Comparison of ENCODE assay signal across 1 cellular context in the genomic region with DNA sequence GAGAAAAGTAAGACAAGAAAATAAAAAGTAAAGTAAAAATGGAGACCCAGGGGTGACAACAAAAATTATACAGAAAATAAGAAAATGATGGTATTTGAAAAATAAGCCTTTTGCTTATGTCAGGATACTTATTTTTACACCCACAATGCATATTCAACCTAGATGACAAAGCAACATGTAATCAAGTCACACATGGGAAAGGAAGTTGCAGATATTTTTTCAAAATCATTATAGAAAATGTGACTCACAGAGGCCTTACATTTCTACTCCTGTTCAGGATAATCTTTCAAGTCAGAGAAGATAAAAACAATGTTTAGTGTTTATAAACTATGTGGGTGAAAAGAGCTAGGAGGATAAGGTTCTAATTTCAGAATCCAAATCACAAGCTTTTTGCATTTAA.
TF ChIP-seq lines count a peak whose summit lies in the region.

No MANE protein-coding gene starts in this region.

TF ChIP-seq in K562, 482 proteins besides CTCF, POLR2A, EP300 and RAD21 (continued from another document and continues in another):
- TF ChIP-seq, protein P1, sequence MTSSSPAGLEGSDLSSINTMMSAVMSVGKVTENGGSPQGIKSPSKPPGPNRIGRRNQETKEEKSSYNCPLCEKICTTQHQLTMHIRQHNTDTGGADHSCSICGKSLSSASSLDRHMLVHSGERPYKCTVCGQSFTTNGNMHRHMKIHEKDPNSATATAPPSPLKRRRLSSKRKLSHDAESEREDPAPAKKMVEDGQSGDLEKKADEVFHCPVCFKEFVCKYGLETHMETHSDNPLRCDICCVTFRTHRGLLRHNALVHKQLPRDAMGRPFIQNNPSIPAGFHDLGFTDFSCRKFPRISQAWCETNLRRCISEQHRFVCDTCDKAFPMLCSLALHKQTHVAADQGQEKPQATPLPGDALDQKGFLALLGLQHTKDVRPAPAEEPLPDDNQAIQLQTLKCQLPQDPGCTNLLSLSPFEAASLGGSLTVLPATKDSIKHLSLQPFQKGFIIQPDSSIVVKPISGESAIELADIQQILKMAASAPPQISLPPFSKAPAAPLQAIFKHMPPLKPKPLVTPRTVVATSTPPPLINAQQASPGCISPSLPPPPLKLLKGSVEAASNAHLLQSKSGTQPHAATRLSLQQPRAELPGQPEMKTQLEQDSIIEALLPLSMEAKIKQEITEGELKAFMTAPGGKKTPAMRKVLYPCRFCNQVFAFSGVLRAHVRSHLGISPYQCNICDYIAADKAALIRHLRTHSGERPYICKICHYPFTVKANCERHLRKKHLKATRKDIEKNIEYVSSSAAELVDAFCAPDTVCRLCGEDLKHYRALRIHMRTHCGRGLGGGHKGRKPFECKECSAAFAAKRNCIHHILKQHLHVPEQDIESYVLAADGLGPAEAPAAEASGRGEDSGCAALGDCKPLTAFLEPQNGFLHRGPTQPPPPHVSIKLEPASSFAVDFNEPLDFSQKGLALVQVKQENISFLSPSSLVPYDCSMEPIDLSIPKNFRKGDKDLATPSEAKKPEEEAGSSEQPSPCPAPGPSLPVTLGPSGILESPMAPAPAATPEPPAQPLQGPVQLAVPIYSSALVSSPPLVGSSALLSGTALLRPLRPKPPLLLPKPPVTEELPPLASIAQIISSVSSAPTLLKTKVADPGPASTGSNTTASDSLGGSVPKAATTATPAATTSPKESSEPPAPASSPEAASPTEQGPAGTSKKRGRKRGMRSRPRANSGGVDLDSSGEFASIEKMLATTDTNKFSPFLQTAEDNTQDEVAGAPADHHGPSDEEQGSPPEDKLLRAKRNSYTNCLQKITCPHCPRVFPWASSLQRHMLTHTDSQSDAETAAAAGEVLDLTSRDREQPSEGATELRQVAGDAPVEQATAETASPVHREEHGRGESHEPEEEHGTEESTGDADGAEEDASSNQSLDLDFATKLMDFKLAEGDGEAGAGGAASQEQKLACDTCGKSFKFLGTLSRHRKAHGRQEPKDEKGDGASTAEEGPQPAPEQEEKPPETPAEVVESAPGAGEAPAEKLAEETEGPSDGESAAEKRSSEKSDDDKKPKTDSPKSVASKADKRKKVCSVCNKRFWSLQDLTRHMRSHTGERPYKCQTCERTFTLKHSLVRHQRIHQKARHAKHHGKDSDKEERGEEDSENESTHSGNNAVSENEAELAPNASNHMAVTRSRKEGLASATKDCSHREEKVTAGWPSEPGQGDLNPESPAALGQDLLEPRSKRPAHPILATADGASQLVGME (CRISPR knock-in tag; IDR thresholded peaks at IDR 0.05), result no peak
- TF ChIP-seq KDM2B (CRISPR knock-in tag; IDR thresholded peaks at IDR 0.05), result no peak
- no peak for TF ChIP-seq ZC3H4 (CRISPR knock-in tag; IDR thresholded peaks at IDR 0.05; ENCODE audit: borderline replicate concordance)
- no peak for TF ChIP-seq ZNF239 (CRISPR knock-in tag; IDR thresholded peaks at IDR 0.05)
- TF ChIP-seq TEAD2 (tag; IDR thresholded peaks at IDR 0.05), result no peak
- TF ChIP-seq, protein P2, sequence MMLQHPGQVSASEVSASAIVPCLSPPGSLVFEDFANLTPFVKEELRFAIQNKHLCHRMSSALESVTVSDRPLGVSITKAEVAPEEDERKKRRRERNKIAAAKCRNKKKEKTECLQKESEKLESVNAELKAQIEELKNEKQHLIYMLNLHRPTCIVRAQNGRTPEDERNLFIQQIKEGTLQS (IDR thresholded peaks at IDR 0.05), result 0 out of 2 replicates have a peak, but pooled peaks have one; percentile 14
- TF ChIP-seq, protein P2 (CRISPR knock-in tag; conservative IDR thresholded peaks at IDR 0.05), result no peak
- TF ChIP-seq SP2 (IDR thresholded peaks at IDR 0.05; ENCODE audit: extremely low read depth, low read depth, low read length, poor library complexity, severe bottlenecking), result no peak
- TF ChIP-seq E2F3 (CRISPR knock-in tag; IDR thresholded peaks at IDR 0.05), result no peak
- no peak for TF ChIP-seq ZBED1 (IDR thresholded peaks at IDR 0.05)
- no peak for TF ChIP-seq CBX1 (IDR thresholded peaks at IDR 0.05; ENCODE audit: low read depth)
- TF ChIP-seq TOE1 (IDR thresholded peaks at IDR 0.05; ENCODE audit: borderline replicate concordance), result no peak
- TF ChIP-seq TOE1 (CRISPR knock-in tag; IDR thresholded peaks at IDR 0.05; ENCODE audit: borderline replicate concordance, low read depth), result no peak
- no peak for TF ChIP-seq BRCA1 (IDR thresholded peaks at IDR 0.05)
- TF ChIP-seq BRCA1 (CRISPR knock-in tag; IDR thresholded peaks at IDR 0.05), result no peak
- no peak for TF ChIP-seq ZNF217 (CRISPR knock-in tag; IDR thresholded peaks at IDR 0.05)
- no peak for TF ChIP-seq HOXB6 (CRISPR knock-in tag; IDR thresholded peaks at IDR 0.05; ENCODE audit: borderline replicate concordance)
- TF ChIP-seq YY1 (IDR thresholded peaks at IDR 0.05; ENCODE audit: borderline replicate concordance in 1 of 3, control insufficient read depth in 1 of 3, extremely low read depth in 1 of 3, insufficient read depth in 3 of 3, insufficient read length in 1 of 3, insufficient replicate concordance in 2 of 3, low read depth in 1 of 3, low read length in 2 of 3), result no peak
- TF ChIP-seq, protein P3, sequence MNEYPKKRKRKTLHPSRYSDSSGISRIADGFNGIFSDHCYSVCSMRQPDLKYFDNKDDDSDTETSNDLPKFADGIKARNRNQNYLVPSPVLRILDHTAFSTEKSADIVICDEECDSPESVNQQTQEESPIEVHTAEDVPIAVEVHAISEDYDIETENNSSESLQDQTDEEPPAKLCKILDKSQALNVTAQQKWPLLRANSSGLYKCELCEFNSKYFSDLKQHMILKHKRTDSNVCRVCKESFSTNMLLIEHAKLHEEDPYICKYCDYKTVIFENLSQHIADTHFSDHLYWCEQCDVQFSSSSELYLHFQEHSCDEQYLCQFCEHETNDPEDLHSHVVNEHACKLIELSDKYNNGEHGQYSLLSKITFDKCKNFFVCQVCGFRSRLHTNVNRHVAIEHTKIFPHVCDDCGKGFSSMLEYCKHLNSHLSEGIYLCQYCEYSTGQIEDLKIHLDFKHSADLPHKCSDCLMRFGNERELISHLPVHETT (CRISPR knock-in tag; conservative IDR thresholded peaks at IDR 0.05 in 1 of 2, IDR thresholded peaks at IDR 0.05 in 1 of 2), result 0 out of 4 replicates have a peak, but pooled peaks of 1 of the 2 experiments have one; percentile 29
- no peak for TF ChIP-seq TGIF2 (CRISPR knock-in tag; IDR thresholded peaks at IDR 0.05)
- no peak for TF ChIP-seq ZNF764 (CRISPR knock-in tag; IDR thresholded peaks at IDR 0.05; ENCODE audit: low read depth)
- TF ChIP-seq NFE2 (IDR thresholded peaks at IDR 0.05; ENCODE audit: low read depth), result peak; percentile 46; the same call in 1 of the 2 replicates
- no peak for TF ChIP-seq CEBPB (tag; IDR thresholded peaks at IDR 0.05)
- TF ChIP-seq DIDO1 (tag; IDR thresholded peaks at IDR 0.05; ENCODE audit: low read depth), result no peak
- no peak for TF ChIP-seq HDAC1 (IDR thresholded peaks at IDR 0.05)
- TF ChIP-seq, protein P4, sequence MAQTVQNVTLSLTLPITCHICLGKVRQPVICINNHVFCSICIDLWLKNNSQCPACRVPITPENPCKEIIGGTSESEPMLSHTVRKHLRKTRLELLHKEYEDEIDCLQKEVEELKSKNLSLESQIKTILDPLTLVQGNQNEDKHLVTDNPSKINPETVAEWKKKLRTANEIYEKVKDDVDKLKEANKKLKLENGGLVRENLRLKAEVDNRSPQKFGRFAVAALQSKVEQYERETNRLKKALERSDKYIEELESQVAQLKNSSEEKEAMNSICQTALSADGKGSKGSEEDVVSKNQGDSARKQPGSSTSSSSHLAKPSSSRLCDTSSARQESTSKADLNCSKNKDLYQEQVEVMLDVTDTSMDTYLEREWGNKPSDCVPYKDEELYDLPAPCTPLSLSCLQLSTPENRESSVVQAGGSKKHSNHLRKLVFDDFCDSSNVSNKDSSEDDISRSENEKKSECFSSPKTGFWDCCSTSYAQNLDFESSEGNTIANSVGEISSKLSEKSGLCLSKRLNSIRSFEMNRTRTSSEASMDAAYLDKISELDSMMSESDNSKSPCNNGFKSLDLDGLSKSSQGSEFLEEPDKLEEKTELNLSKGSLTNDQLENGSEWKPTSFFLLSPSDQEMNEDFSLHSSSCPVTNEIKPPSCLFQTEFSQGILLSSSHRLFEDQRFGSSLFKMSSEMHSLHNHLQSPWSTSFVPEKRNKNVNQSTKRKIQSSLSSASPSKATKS (CRISPR knock-in tag; IDR thresholded peaks at IDR 0.05), result no peak
- no peak for TF ChIP-seq ETV5 (CRISPR knock-in tag; IDR thresholded peaks at IDR 0.05; ENCODE audit: low read depth)
- no peak for TF ChIP-seq EP400 (IDR thresholded peaks at IDR 0.05)
- no peak for TF ChIP-seq MBD2 (IDR thresholded peaks at IDR 0.05; ENCODE audit: borderline replicate concordance, low read depth)
- no peak for TF ChIP-seq GATAD2B (IDR thresholded peaks at IDR 0.05; ENCODE audit: borderline replicate concordance)
- peak; percentile 67 for TF ChIP-seq CBFA2T3 (IDR thresholded peaks at IDR 0.05)
- no peak for TF ChIP-seq ZNF76 (CRISPR knock-in tag; IDR thresholded peaks at IDR 0.05; ENCODE audit: borderline replicate concordance)
- TF ChIP-seq ETV1 (tag; conservative IDR thresholded peaks at IDR 0.05; ENCODE audit: low read depth), result no peak
- no peak for TF ChIP-seq KLF1 (tag; IDR thresholded peaks at IDR 0.05)
- no peak for TF ChIP-seq KAT2B (IDR thresholded peaks at IDR 0.05; ENCODE audit: low read depth, low read length)
- no peak for TF ChIP-seq SRSF9 (IDR thresholded peaks at IDR 0.05; ENCODE audit: borderline replicate concordance, low read depth, low read length)
- TF ChIP-seq, protein P5, sequence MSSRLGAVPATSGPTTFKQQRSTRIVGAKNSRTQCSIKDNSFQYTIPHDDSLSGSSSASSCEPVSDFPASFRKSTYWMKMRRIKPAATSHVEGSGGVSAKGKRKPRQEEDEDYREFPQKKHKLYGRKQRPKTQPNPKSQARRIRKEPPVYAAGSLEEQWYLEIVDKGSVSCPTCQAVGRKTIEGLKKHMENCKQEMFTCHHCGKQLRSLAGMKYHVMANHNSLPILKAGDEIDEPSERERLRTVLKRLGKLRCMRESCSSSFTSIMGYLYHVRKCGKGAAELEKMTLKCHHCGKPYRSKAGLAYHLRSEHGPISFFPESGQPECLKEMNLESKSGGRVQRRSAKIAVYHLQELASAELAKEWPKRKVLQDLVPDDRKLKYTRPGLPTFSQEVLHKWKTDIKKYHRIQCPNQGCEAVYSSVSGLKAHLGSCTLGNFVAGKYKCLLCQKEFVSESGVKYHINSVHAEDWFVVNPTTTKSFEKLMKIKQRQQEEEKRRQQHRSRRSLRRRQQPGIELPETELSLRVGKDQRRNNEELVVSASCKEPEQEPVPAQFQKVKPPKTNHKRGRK (tag; IDR thresholded peaks at IDR 0.05), result no peak
- no peak for TF ChIP-seq NFRKB (IDR thresholded peaks at IDR 0.05; ENCODE audit: low read depth)
- TF ChIP-seq ZNF785 (CRISPR knock-in tag; IDR thresholded peaks at IDR 0.05), result no peak
- TF ChIP-seq PURB (CRISPR knock-in tag; IDR thresholded peaks at IDR 0.05; ENCODE audit: low read depth), result no peak
- no peak for TF ChIP-seq HMGN3 (IDR thresholded peaks at IDR 0.05; ENCODE audit: borderline replicate concordance, extremely low read depth, insufficient read length, low read depth, low read length)
- TF ChIP-seq ZNF316 (IDR thresholded peaks at IDR 0.05), result no peak
- TF ChIP-seq DDX20 (tag; IDR thresholded peaks at IDR 0.05; ENCODE audit: low read depth), result no peak
